25 cellular contexts compared by ENCODE assay signal in the genomic region with DNA sequence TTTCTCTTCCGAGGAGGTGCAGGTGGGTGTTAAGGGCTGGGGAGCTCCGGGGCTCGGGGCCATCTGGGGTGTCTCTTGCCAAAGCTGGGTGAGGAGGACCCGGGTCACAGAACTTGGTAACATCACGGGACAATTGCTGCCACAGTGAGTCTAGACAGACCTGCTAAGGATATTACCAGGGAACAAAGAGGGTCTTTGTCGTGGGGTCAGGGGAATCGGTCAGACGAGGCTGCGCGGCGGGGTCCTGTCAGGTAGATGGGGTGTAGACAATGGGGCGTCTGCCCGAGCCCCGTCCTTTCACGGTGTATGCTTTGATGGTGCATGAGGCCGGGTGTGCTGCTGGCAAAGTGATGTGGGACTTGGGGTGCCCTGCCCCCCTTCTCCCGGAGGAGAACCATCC. TPM values are rescaled to one million over a fixed set of nuclear protein-coding genes. Genes with fewer than 3 reads are reported as not detected.
DNase-seq lines count a peak whose midpoint lies in the region; ATAC-seq, FAIRE-seq and TF ChIP-seq lines count a peak whose summit lies in the region.
"Had no signal": no experiment of that assay in that cellular context is flagged by ENCODE, and none has a peak within 500 bp of the region (broad histone marks: within the 10 kb centered on the region; RNA-seq: fewer than 3 reads in every experiment).

No MANE protein-coding gene starts in this region.

- no peaks in the 10 kb centered on the region for H3K9me3 ChIP-seq in H1 (ENCODE audit: insufficient read depth in 2 of 2, low read depth in 1 of 2, low read length in 1 of 2)
- H3K9me3 ChIP-seq in osteoblast (ENCODE audit: low read depth, low read length) = no peaks in the 10 kb centered on the region
- no peaks in the 10 kb centered on the region for H3K9me3 ChIP-seq in kidney (ENCODE audit: control insufficient read depth in 1 of 2, low read length in 2 of 2)
- H3K9me3 ChIP-seq: BLaER1 had no signal

- 0 out of 2 replicates have a peak overlapping the region, but pooled peaks have one; percentile 80 for H2BK12ac ChIP-seq in H1 (ENCODE audit: low read depth, low read length)

- 94% methylated on average over 17 of the region's 17 CpGs; no CpG with 5 or more reads in 1 of the 2 experiments for whole genome bisulfite sequencing in H1 (ENCODE audit: extremely low coverage in 1 of 2, insufficient coverage in 1 of 2, insufficient read length in 1 of 2, insufficient replicate concordance in 2 of 2, low coverage in 1 of 2, low lambda C conversion rate in 2 of 2, missing lambda C conversion rate in 1 of 2), 2 experiments

- no peak overlapping the region for H2AFZ ChIP-seq in H1 (ENCODE audit: low read length)
- H2AFZ ChIP-seq in osteoblast (ENCODE audit: low read length) = no peak overlapping the region
- H2AFZ ChIP-seq: GM23248 had no signal

- H4K91ac ChIP-seq in H1 (replicated peaks; ENCODE audit: insufficient read length, low read length) = no peak overlapping the region

- H3K4me3 ChIP-seq in H1 (ENCODE audit: extremely low read depth in 1 of 4, insufficient read depth in 2 of 4, low read depth in 3 of 4, low read length in 4 of 4) = no peak overlapping the region
- H3K4me3 ChIP-seq in osteoblast (ENCODE audit: insufficient read depth, low read length) = no peak overlapping the region
- H3K4me3 ChIP-seq in kidney (ENCODE audit: low read length in 2 of 2) = no peak overlapping the region
- H3K4me3 ChIP-seq: BLaER1, GM23248 had no signal

- ATAC-seq in Right ventricle myocardium inferior (no peak), left ventricle myocardium superior (no peak), HG02938 (IDR thresholded peaks at IDR 0.05; ENCODE audit: unreplicated experiment) (no peak)

- H3K79me2 ChIP-seq in H1 (ENCODE audit: control insufficient read depth in 1 of 2, insufficient read depth in 2 of 2, low read length in 2 of 2) (no peaks in the 10 kb centered on the region), osteoblast (ENCODE audit: insufficient read depth, low read length) (no peaks in the 10 kb centered on the region)

- H3K23ac ChIP-seq in H1 (ENCODE audit: insufficient read length) = no peak overlapping the region

- no peak overlapping the region for H4K5ac ChIP-seq in H1 (ENCODE audit: insufficient read length, low read depth, low read length)

- TF ChIP-seq CTCF in H1 (IDR thresholded peaks at IDR 0.05; ENCODE audit: control extremely low read depth in 1 of 3, insufficient read depth in 1 of 3, low read depth in 1 of 3, low read length in 3 of 3) = no peak
- no peak for TF ChIP-seq CTCF in osteoblast (IDR thresholded peaks at IDR 0.05; ENCODE audit: extremely low read depth, low read depth, low read length)
- TF ChIP-seq CTCF in kidney (IDR thresholded peaks at IDR 0.05; ENCODE audit: borderline replicate concordance, extremely low read depth, insufficient read depth) = no peak

- H3K4me1 ChIP-seq in H1 (replicated peaks in 1 of 4; ENCODE audit: control insufficient read depth in 3 of 4, insufficient read depth in 4 of 4, low read length in 3 of 4) = peaks cover 0 to 3% (median 2%) of the 10 kb centered on the region in 4 experiments; a peak in 4 of 7 replicates
- H3K4me1 ChIP-seq in osteoblast (ENCODE audit: insufficient read depth, low read length) = no peaks in the 10 kb centered on the region
- H3K4me1 ChIP-seq in kidney (ENCODE audit: control insufficient read depth in 1 of 2, insufficient read depth in 1 of 2, low read depth in 1 of 2, low read length in 2 of 2) = peaks cover 0 to 2% of the 10 kb centered on the region in 2 donors

- no peak overlapping the region for H2BK20ac ChIP-seq in H1 (ENCODE audit: low read length)

- TF ChIP-seq RAD21 in H1 (IDR thresholded peaks at IDR 0.05 in 1 of 2, conservative IDR thresholded peaks at IDR 0.05 in 1 of 2; ENCODE audit: low read depth in 2 of 2, low read length in 2 of 2) = no peak

- H2AK5ac ChIP-seq in H1 (ENCODE audit: low read depth, low read length) = no peak overlapping the region

- H3K9ac ChIP-seq in H1 (replicated peaks in 1 of 4; ENCODE audit: extremely low read depth in 1 of 4, low read depth in 3 of 4, low read length in 3 of 4) (no peak overlapping the region; a peak in 1 of 7 replicates), kidney (ENCODE audit: low read length in 2 of 2) (no peak overlapping the region)
- H3K9ac ChIP-seq: BLaER1, GM23248 had no signal

- intact Hi-C loops in Right ventricle myocardium inferior (cut with DNase I) = no loop called here
- intact Hi-C loops in left ventricle myocardium superior (cut with micrococcal nuclease) = no loop called here
- intact Hi-C loops in kidney (cut with DNase I) = loop anchor here (10.0 kb wide), 1 partner anchor 57 kb away; no protein-coding TSS in a partner anchor

- no peak overlapping the region for H3K4me2 ChIP-seq in H1 (ENCODE audit: insufficient read depth in 1 of 2, low read depth in 2 of 2, low read length in 2 of 2)
- H3K4me2 ChIP-seq in osteoblast (ENCODE audit: insufficient read depth, low read length) = no peak overlapping the region
- H3K4me2 ChIP-seq: BLaER1 had no signal

- no peak for FAIRE-seq in H1 (lab: Jason Lieb, UNC)
- no peak for FAIRE-seq in kidney (lab: Jason Lieb, UNC)
- FAIRE-seq: A204.1, G401.6 had no signal

- no peak for TF ChIP-seq EP300 in H1 (IDR thresholded peaks at IDR 0.05; ENCODE audit: borderline replicate concordance in 1 of 2, low read depth in 2 of 2, low read length in 2 of 2)

- DNase-seq in Right ventricle myocardium inferior (ENCODE audit: missing footprints) (peak; percentile 53), left ventricle myocardium superior (no peak), H1 (ENCODE audit: low read depth in 1 of 2, low spot score in 2 of 2) (no peak), osteoblast (ENCODE audit: insufficient read length, low spot score, missing footprints) (peak; percentile 22), kidney (no peak), cerebellar cortex (ENCODE audit: low spot score) (no peak)
- DNase-seq: CD4-positive, CD25-positive, alpha-beta regulatory T cell; DMS53; GM23248; HCEC 1CT; Karpas-422; NCI-H1092; NCI-H1436; NCI-H187; NCI-H2081 treated with DMSO at 0.1 percent for 48 hours; NCI-H2171; NCI-H226; NCI-H510A; NCI-H69; SHP77 treated with DMSO at 0.1 percent for 48 hours had no signal

- H3K14ac ChIP-seq in H1 (ENCODE audit: insufficient read length) = no peak overlapping the region

- no peak overlapping the region for H3K4ac ChIP-seq in H1 (replicated peaks; ENCODE audit: insufficient read length, low read depth, low read length)

- H3K27ac ChIP-seq in H1 (ENCODE audit: low read depth, low read length) = no peak overlapping the region
- no peak overlapping the region for H3K27ac ChIP-seq in osteoblast (ENCODE audit: low read depth, low read length)
- no peak overlapping the region for H3K27ac ChIP-seq in kidney (ENCODE audit: low read depth in 2 of 2, low read length in 2 of 2)
- H3K27ac ChIP-seq: BLaER1, GM23248, RWPE1 had no signal

- H3K36me3 ChIP-seq in H1 (ENCODE audit: control insufficient read depth in 2 of 4, insufficient read depth in 4 of 4, low read length in 3 of 4) (no peaks in the 10 kb centered on the region), osteoblast (ENCODE audit: insufficient read depth, low read length) (no peaks in the 10 kb centered on the region), kidney (ENCODE audit: control insufficient read depth in 1 of 2, insufficient read depth in 2 of 2, low read length in 2 of 2) (peaks cover 3 to 6% of the 10 kb centered on the region in 2 donors)

- H2BK120ac ChIP-seq in H1 (replicated peaks; ENCODE audit: low read depth, low read length) = no peak overlapping the region

- no peaks in the 10 kb centered on the region for H3K79me1 ChIP-seq in H1 (ENCODE audit: low read depth, low read length)

- H3K23me2 ChIP-seq in H1 (ENCODE audit: low read depth, low read length) = no peaks in the 10 kb centered on the region

- no peak overlapping the region for H4K8ac ChIP-seq in H1 (ENCODE audit: extremely low read depth, insufficient read depth, low read length)

- no peak overlapping the region for H3K56ac ChIP-seq in H1 (replicated peaks; ENCODE audit: insufficient read length, low read depth, low read length)

- CTCF ChIA-PET in H1 (lab: Charles Lee; ENCODE audit: partially characterized antibody) = interaction anchor here (1.0 to 6.1 kb wide), 16 partner anchors 9 to 206 kb away, joined by 3 to 132 read pairs (median 12); a partner anchor contains a TSS

- 0 out of 2 replicates have a peak overlapping the region, but pooled peaks have one; percentile 16 for H2BK5ac ChIP-seq in H1 (ENCODE audit: low read depth, low read length)

- no peak overlapping the region for H2BK15ac ChIP-seq in H1 (ENCODE audit: low read length)

- H3K18ac ChIP-seq in H1 (ENCODE audit: extremely low read depth, low read length) = no peak overlapping the region

- no peak for TF ChIP-seq POLR2A in H1 (IDR thresholded peaks at IDR 0.05; ENCODE audit: control extremely low read depth in 1 of 2, low read depth in 2 of 2, low read length in 2 of 2)

- H3K27me3 ChIP-seq in H1 (replicated peaks in 1 of 4; ENCODE audit: control insufficient read depth in 3 of 4, extremely low read depth in 1 of 4, insufficient read depth in 3 of 4, low read length in 3 of 4) (no peaks in the 10 kb centered on the region), osteoblast (ENCODE audit: insufficient read depth, low read length) (no peaks in the 10 kb centered on the region)
- H3K27me3 ChIP-seq: BLaER1 had no signal

- POLR2A ChIA-PET in H1 (lab: Charles Lee; ENCODE audit: partially characterized antibody) = interaction anchor here (0.9 to 2.0 kb wide), 3 partner anchors 62 to 86 kb away, joined by 3 to 6 read pairs (median 4); a partner anchor contains a TSS

- H4K20me1 ChIP-seq in H1 (replicated peaks in 1 of 2; ENCODE audit: control insufficient read depth in 1 of 2, insufficient read depth in 2 of 2, low read length in 2 of 2) (no peaks in the 10 kb centered on the region), osteoblast (ENCODE audit: insufficient read depth, low read length) (no peaks in the 10 kb centered on the region)
- H4K20me1 ChIP-seq: BLaER1 had no signal

RNA-seq across cellular contexts. Expression of a gene that starts 7.8 kb away (rescaled TPM):
- total RNA-seq in Right ventricle myocardium inferior = 29.3 TPM
- total RNA-seq in left ventricle myocardium superior = 41.2 TPM
- total RNA-seq in H1 (2021; fragmentation: NEBNext Ultra II Directional; extraction: Animal tissue kit (Norgen Biotek cat#: 25700)) = 33.2 and 33.4 TPM in 2 replicates
- 16.6 and 17.0 TPM in 2 replicates for polyA plus RNA-seq in H1 (2011; rRNA removed)
- 19.4 TPM for polyA plus RNA-seq in H1 (2011; cell fraction: cytosol; rRNA removed)
- polyA plus RNA-seq in H1 (2011; cell fraction: nucleus; rRNA removed) = 29.1 TPM
- polyA plus RNA-seq in H1 (2012, experiment 1 of 2) = 21.0 to 25.1 TPM (median 23.6 TPM) in 4 replicates
- polyA plus RNA-seq in H1 (2012, experiment 2 of 2) = 19.1 TPM
- 41.9 TPM for polyA plus RNA-seq in H1 (2013, experiment 1 of 2)
- polyA plus RNA-seq in H1 (2013, experiment 2 of 2) = 41.8 TPM
- polyA minus RNA-seq in H1 (2011; rRNA and poly(A)+ RNA removed) = 58.5 and 73.6 TPM in 2 replicates
- polyA minus RNA-seq in H1 (2011; cell fraction: cytosol; rRNA and poly(A)+ RNA removed) = 23.0 TPM
- polyA minus RNA-seq in H1 (2011; cell fraction: nucleus; rRNA and poly(A)+ RNA removed) = 27.0 TPM
- total RNA-seq in osteoblast = 31.1 and 56.3 TPM in 2 replicates
- 54.5 TPM for total RNA-seq in kidney
- 76.1 TPM for polyA plus RNA-seq in kidney (ENCODE audit: insufficient read depth, low read depth, low replicate concordance)

RNA-seq across cellular contexts. Expression of a gene that starts 25.3 kb away (rescaled TPM):
- total RNA-seq in Right ventricle myocardium inferior = 106 TPM
- 98.0 TPM for total RNA-seq in left ventricle myocardium superior
- 319 and 344 TPM in 2 replicates for total RNA-seq in H1 (2021; fragmentation: NEBNext Ultra II Directional; extraction: Animal tissue kit (Norgen Biotek cat#: 25700))
- 302 and 380 TPM in 2 replicates for polyA plus RNA-seq in H1 (2011; rRNA removed)
- 472 TPM for polyA plus RNA-seq in H1 (2011; cell fraction: cytosol; rRNA removed)
- 307 TPM for polyA plus RNA-seq in H1 (2011; cell fraction: nucleus; rRNA removed)
- 245 to 329 TPM (median 314 TPM) in 4 replicates for polyA plus RNA-seq in H1 (2012, experiment 1 of 2)
- 316 TPM for polyA plus RNA-seq in H1 (2012, experiment 2 of 2)
- 312 TPM for polyA plus RNA-seq in H1 (2013, experiment 1 of 2)
- 316 TPM for polyA plus RNA-seq in H1 (2013, experiment 2 of 2)
- polyA minus RNA-seq in H1 (2011; rRNA and poly(A)+ RNA removed) = 47.1 and 48.2 TPM in 2 replicates
- polyA minus RNA-seq in H1 (2011; cell fraction: cytosol; rRNA and poly(A)+ RNA removed) = 90.1 TPM
- 101 TPM for polyA minus RNA-seq in H1 (2011; cell fraction: nucleus; rRNA and poly(A)+ RNA removed)
- total RNA-seq in osteoblast = 74.3 and 74.6 TPM in 2 replicates
- 87.7 TPM for total RNA-seq in kidney
- 245 TPM for polyA plus RNA-seq in kidney (ENCODE audit: insufficient read depth, low read depth, low replicate concordance)

RNA-seq across cellular contexts. Expression of a gene that starts 37.8 kb away (rescaled TPM):
- 0.46 TPM for total RNA-seq in Right ventricle myocardium inferior
- 0.27 TPM for total RNA-seq in left ventricle myocardium superior
- total RNA-seq in H1 (2021; fragmentation: NEBNext Ultra II Directional; extraction: Animal tissue kit (Norgen Biotek cat#: 25700)) = 4.1 and 5.0 TPM in 2 replicates
- polyA plus RNA-seq in H1 (2011; rRNA removed) = 8.5 and 18.8 TPM in 2 replicates
- polyA plus RNA-seq in H1 (2011; cell fraction: cytosol; rRNA removed) = 8.2 TPM
- 17.2 TPM for polyA plus RNA-seq in H1 (2011; cell fraction: nucleus; rRNA removed)
- 4.9 to 6.1 TPM (median 5.6 TPM) in 4 replicates for polyA plus RNA-seq in H1 (2012, experiment 1 of 2)
- polyA plus RNA-seq in H1 (2012, experiment 2 of 2) = 5.5 TPM
- 11.8 TPM for polyA plus RNA-seq in H1 (2013, experiment 1 of 2)
- polyA plus RNA-seq in H1 (2013, experiment 2 of 2) = 14.4 TPM
- 1.1 and 2.9 TPM in 2 replicates for polyA minus RNA-seq in H1 (2011; rRNA and poly(A)+ RNA removed)
- polyA minus RNA-seq in H1 (2011; cell fraction: cytosol; rRNA and poly(A)+ RNA removed) = 6.8 TPM
- polyA minus RNA-seq in H1 (2011; cell fraction: nucleus; rRNA and poly(A)+ RNA removed) = 9.7 TPM
- total RNA-seq in osteoblast = 61.6 and 74.2 TPM in 2 replicates
- total RNA-seq in kidney = 51.2 TPM
- polyA plus RNA-seq in kidney (ENCODE audit: insufficient read depth, low read depth, low replicate concordance) = 154 TPM
- total RNA-seq: CD4-positive, CD25-positive, alpha-beta regulatory T cell had no signal
- polyA plus RNA-seq: CD4-positive, CD25-positive, alpha-beta regulatory T cell had no signal

RNA-seq across cellular contexts. Expression of a gene that starts 49.3 kb away (rescaled TPM):
- total RNA-seq in Right ventricle myocardium inferior (5.0 TPM), left ventricle myocardium superior (2.9 TPM), osteoblast (0.88 and 1.1 TPM in 2 replicates), kidney (13.1 TPM)
- total RNA-seq in H1 (2021; fragmentation: NEBNext Ultra II Directional; extraction: Animal tissue kit (Norgen Biotek cat#: 25700)) = 0.20 and 0.23 TPM in 2 replicates
- polyA plus RNA-seq in H1 (2011; rRNA removed) (0.31 and 0.41 TPM in 2 replicates), kidney (ENCODE audit: insufficient read depth, low read depth, low replicate concordance) (2.7 TPM)
- polyA plus RNA-seq in H1 (2011; cell fraction: cytosol; rRNA removed) = 0.35 TPM
- 0.30 TPM for polyA plus RNA-seq in H1 (2011; cell fraction: nucleus; rRNA removed)
- polyA plus RNA-seq in H1 (2012, experiment 1 of 2) = 0.09 to 0.29 TPM (median 0.19 TPM) in 3 of 4 replicates, not detected in the other
- polyA plus RNA-seq in H1 (2012, experiment 2 of 2) = 0.16 TPM
- polyA plus RNA-seq in H1 (2013, experiment 1 of 2) = 0.14 TPM
- polyA plus RNA-seq in H1 (2013, experiment 2 of 2) = 0.13 TPM
- polyA minus RNA-seq in H1 (2011; rRNA and poly(A)+ RNA removed) = 0.35 and 0.46 TPM in 2 replicates
- polyA minus RNA-seq in H1 (2011; cell fraction: cytosol; rRNA and poly(A)+ RNA removed) = not detected
- polyA minus RNA-seq in H1 (2011; cell fraction: nucleus; rRNA and poly(A)+ RNA removed) = not detected
- total RNA-seq: CD4-positive, CD25-positive, alpha-beta regulatory T cell; GM23248 had no signal
- polyA plus RNA-seq: GM23248 had no signal

Comparison
In these comparisons a context has a peak if more than half of its experiments do, and no peak if none do; other contexts are left out.
1. DNase-seq: peak in Right ventricle myocardium inferior (single experiment) and osteoblast (single experiment); none in left ventricle myocardium superior (single experiment), H1 (0 of 2), kidney (single experiment) and cerebellar cortex (single experiment).